In the genomic region with DNA sequence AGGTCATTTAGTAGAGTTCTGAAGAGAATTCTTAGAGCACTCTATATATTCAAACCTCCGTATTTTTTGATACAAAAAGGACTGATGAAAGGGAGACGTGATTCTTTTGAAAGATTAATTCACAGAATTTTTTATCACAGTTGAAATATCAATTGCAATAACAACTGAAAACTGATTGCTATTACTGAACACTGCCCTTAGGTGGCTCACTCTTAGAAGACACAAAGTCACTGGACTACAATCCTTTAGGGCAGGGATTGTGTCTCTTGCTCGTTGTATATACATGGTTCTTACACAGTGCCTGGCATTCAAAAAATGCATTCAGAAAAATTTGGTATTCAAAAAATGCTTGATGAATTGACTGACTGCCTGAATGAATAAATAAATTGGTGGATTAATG, we compare ENCODE assay signal across 8 cellular contexts. TPM values are rescaled to one million over a fixed set of nuclear protein-coding genes. Genes with fewer than 3 reads are reported as not detected.
DNase-seq lines count a peak whose midpoint lies in the region; ATAC-seq and TF ChIP-seq lines count a peak whose summit lies in the region.

No MANE protein-coding gene starts in this region.

- TF ChIP-seq EP300 in neural cell (conservative IDR thresholded peaks at IDR 0.05; ENCODE audit: poor library complexity, severe bottlenecking) = no peak

- intact Hi-C loops in MCF 10A (cut with micrococcal nuclease) (loop anchor here (5.0 kb wide), 1 partner anchor 157 kb away; no protein-coding TSS in a partner anchor), breast epithelium (cut with DNase I; ENCODE audit: low total_unique reads) (no loop called here)

- H3K36me3 ChIP-seq in breast epithelium (no peaks in the 10 kb centered on the region), neural cell (ENCODE audit: insufficient read depth, low read length) (no peaks in the 10 kb centered on the region)

- H3K27me3 ChIP-seq in breast epithelium = no peaks in the 10 kb centered on the region
- no peaks in the 10 kb centered on the region for H3K27me3 ChIP-seq in neural cell (ENCODE audit: insufficient read depth, low read depth, low read length)

- H3K27ac ChIP-seq in breast epithelium = no peak overlapping the region
- H3K27ac ChIP-seq in neural cell (ENCODE audit: low read length) = no peak overlapping the region

- H3K4me2 ChIP-seq in neural cell (ENCODE audit: low read length) = no peak overlapping the region

- TF ChIP-seq RAD21 in neural cell (conservative IDR thresholded peaks at IDR 0.05) = no peak

- no peaks in the 10 kb centered on the region for H3F3A ChIP-seq in neural cell (ENCODE audit: insufficient read depth, low read length, poor library complexity, severe bottlenecking)

- H3K9me3 Mint-ChIP-seq in MCF 10A (ENCODE audit: unreplicated experiment) = no peaks in the 10 kb centered on the region

- H3K4me3 Mint-ChIP-seq in MCF 10A (ENCODE audit: unreplicated experiment) = no peak overlapping the region

- CTCF ChIA-PET in MCF 10A (lab: Yijun Ruan, JAX) = interaction anchor here (0.7 to 2.9 kb wide), 14 partner anchors 10 to 156 kb away, joined by 3 to 22 read pairs (median 5); partner anchors contain the start of gene CALHM5

- H3K9me3 ChIP-seq in breast epithelium (no peaks in the 10 kb centered on the region), neural cell (ENCODE audit: low read length) (no peaks in the 10 kb centered on the region)

- TF ChIP-seq CTCF in MCF 10A (IDR thresholded peaks at IDR 0.05; ENCODE audit: unreplicated experiment) = peak; percentile 54
- TF ChIP-seq CTCF in breast epithelium (IDR thresholded peaks at IDR 0.05) = peak in 1 of 3 donors; percentile 48
- peak; percentile 48 for TF ChIP-seq CTCF in neural cell (IDR thresholded peaks at IDR 0.05; ENCODE audit: poor library complexity, severe bottlenecking)

- no peak overlapping the region for H2AFZ ChIP-seq in neural cell (ENCODE audit: low read depth, low read length)

- H3K4me3 ChIP-seq in breast epithelium (no peak overlapping the region), neural cell (ENCODE audit: low read length) (no peak overlapping the region)

- no peaks in the 10 kb centered on the region for H3K79me2 ChIP-seq in neural cell (replicated peaks; ENCODE audit: insufficient read depth, low read length)

- ATAC-seq in HG02678 (IDR thresholded peaks at IDR 0.05; ENCODE audit: unreplicated experiment) = peak; percentile 47

- H4K20me1 ChIP-seq in neural cell (ENCODE audit: insufficient read depth) = no peaks in the 10 kb centered on the region

- TF ChIP-seq POLR2A in breast epithelium (IDR thresholded peaks at IDR 0.05) = no peak

- H3K27ac Mint-ChIP-seq in MCF 10A (ENCODE audit: low read depth, unreplicated experiment) = peak overlapping the region; percentile 37

- H3K9ac ChIP-seq in neural cell (ENCODE audit: low read length) = no peak overlapping the region

- H3K27me3 Mint-ChIP-seq in MCF 10A (ENCODE audit: insufficient read depth, unreplicated experiment) = no peaks in the 10 kb centered on the region

- BruUV-seq in MCF 10A (replicated peaks; lab: Mats Ljungman, UMichigan) = no TSS peak

- DNase-seq in MCF 10A (ENCODE audit: unreplicated experiment) (peak; percentile 53), breast epithelium (ENCODE audit: low spot score in 2 of 2) (no peak), NOMO-1 treated with DMSO at 0.1 percent for 48 hours (lab: John Stamatoyannopoulos, UW; ENCODE audit: unreplicated experiment) (peak; percentile 28), dermis blood vessel endothelial cell (peak; percentile 51), GM19238 (ENCODE audit: insufficient read length, low spot score) (no peak), NCI-H1436 treated with DMSO at 0.1 percent for 48 hours (lab: John Stamatoyannopoulos, UW) (no peak)

- peaks cover 24% of the 10 kb centered on the region for H3K4me1 Mint-ChIP-seq in MCF 10A (ENCODE audit: insufficient read depth, unreplicated experiment)

- H3K9me2 ChIP-seq in neural cell (ENCODE audit: insufficient read depth, low read length) = no peaks in the 10 kb centered on the region

- peaks cover 0 to 2% of the 10 kb centered on the region in 2 donors for H3K4me1 ChIP-seq in breast epithelium

- peaks cover 22% of the 10 kb centered on the region for H3K36me3 Mint-ChIP-seq in MCF 10A (ENCODE audit: insufficient read depth, unreplicated experiment)

- POLR2A ChIA-PET in MCF 10A (lab: Yijun Ruan, JAX) = interaction anchor here (0.7 to 2.6 kb wide), 4 partner anchors 8 to 164 kb away, joined by 3 to 18 read pairs (median 4); partner anchors contain the start of genes DSE and TSPYL1

TF ChIP-seq in neural cell, 6 proteins besides CTCF, POLR2A, EP300 and RAD21:
- TF ChIP-seq EZH2 (IDR thresholded peaks at IDR 0.05; ENCODE audit: borderline replicate concordance, insufficient read depth, low read length, poor library complexity, severe bottlenecking) (no peak), SMC3 (conservative IDR thresholded peaks at IDR 0.05; ENCODE audit: poor library complexity) (peak; percentile 17)

RNA-seq across cellular contexts. Expression of gene CALHM6, which starts 17.1 kb away (rescaled TPM):
- not detected in 2 replicates for total RNA-seq in MCF 10A (2022)
- 1 to 10 TPM; 2.3 to 9.1 (median 8.3) TPM for total RNA-seq in breast epithelium
- total RNA-seq in dermis blood vessel endothelial cell = 0.33 and 0.85 TPM in 2 replicates
- 12.0 and 13.9 TPM in 2 replicates for polyA plus RNA-seq in neural cell
- 1.7 TPM in 2 replicates for polyA minus RNA-seq in neural cell

Comparison
In these comparisons a context has a peak if more than half of its experiments do, and no peak if none do; other contexts are left out.
1. DNase-seq: peak in MCF 10A (single experiment), NOMO-1 treated with DMSO at 0.1 percent for 48 hours (single experiment) and dermis blood vessel endothelial cell (single experiment); none in breast epithelium (0 of 2), GM19238 (single experiment) and NCI-H1436 treated with DMSO at 0.1 percent for 48 hours (single experiment).